Comparison of ENCODE assay signal across 35 cellular contexts in the genomic region with DNA sequence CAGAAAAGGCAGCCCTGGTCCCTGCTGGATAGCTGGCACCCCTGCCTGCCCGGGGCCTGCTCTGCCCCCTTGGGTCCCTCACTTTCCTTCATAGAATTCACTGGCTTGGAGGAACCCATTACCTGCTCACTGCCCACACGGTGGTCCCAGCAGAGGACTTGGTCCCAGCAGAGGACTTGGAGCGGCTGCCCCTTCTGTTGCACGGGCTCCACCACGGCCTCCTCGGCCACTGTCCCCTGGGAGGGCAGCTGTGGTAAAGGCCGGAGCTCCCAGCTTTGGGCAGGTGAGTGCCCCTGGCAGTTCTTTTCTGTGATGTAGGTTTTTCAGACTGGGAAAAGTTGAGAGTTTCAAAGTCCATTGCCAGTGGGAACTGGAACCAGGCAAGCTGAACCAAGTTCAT. TPM values are rescaled to one million over a fixed set of nuclear protein-coding genes. Genes with fewer than 3 reads are reported as not detected.
"Had no signal": no experiment of that assay in that cellular context is flagged by ENCODE, and none has a peak within 500 bp of the region (broad histone marks: within the 10 kb centered on the region; RNA-seq: fewer than 3 reads in every experiment).

No MANE protein-coding gene starts in this region.

- H3K27ac ChIP-seq: KMS-11 had no signal

- DNase-seq: Karpas-422, Kasumi-1, KG1, MG63, MM.1S, MV-4-11, NCI-H1048, NCI-H1092, NCI-H1092 treated with DMSO at 0.1 percent for 48 hours, NCI-H1105, NCI-H1105 treated with DMSO at 0.1 percent for 48 hours, NCI-H1417, NCI-H1417 treated with DMSO at 0.1 percent for 48 hours, NCI-H1436, NCI-H1436 treated with DMSO at 0.1 percent for 48 hours, NCI-H146, NCI-H1694, NCI-H1694 treated with DMSO at 0.1 percent for 48 hours, NCI-H187, NCI-H187 treated with DMSO at 0.1 percent for 48 hours, NCI-H1930, NCI-H2029, NCI-H2029 treated with DMSO at 0.1 percent for 48 hours, NCI-H2081, NCI-H2081 treated with DMSO at 0.1 percent for 48 hours, NCI-H2107, NCI-H2171, NCI-H2171 treated with DMSO at 0.1 percent for 48 hours, NCI-H2227 treated with DMSO at 0.1 percent for 48 hours, NCI-H226, NCI-H345, NCI-H446, NCI-H446 treated with DMSO at 0.1 percent for 48 hours had no signal

- H3K4me3 ChIP-seq: MG63 had no signal

- H3K27me3 ChIP-seq: MG63 had no signal

- H3K36me3 ChIP-seq: MG63 had no signal

- H3K4me2 ChIP-seq: KMS-11 had no signal

- H3K9ac ChIP-seq: KMS-11 had no signal

RNA-seq across cellular contexts. Expression of a gene that starts 25.9 kb away (rescaled TPM):
- total RNA-seq: M059J had no signal
